Comparison of ENCODE assay signal across 22 cellular contexts in genomic region chr11:125218336-125218735, GRCh38. TPM values are rescaled to one million over a fixed set of nuclear protein-coding genes. Genes with fewer than 3 reads are reported as not detected.
"Had no signal": no experiment of that assay in that cellular context is flagged by ENCODE, and none has a peak within 500 bp of the region (broad histone marks: within the 10 kb centered on the region; RNA-seq: fewer than 3 reads in every experiment).

No MANE protein-coding gene starts in this region.

- H3K9me3 Mint-ChIP-seq: mesothelial cell of epicardium had no signal

- H3K27ac ChIP-seq: coronary artery, epithelial cell of prostate, esophagus squamous epithelium, gastrocnemius medialis, heart right ventricle, left lung, lower lobe of right lung had no signal

- H3K36me3 ChIP-seq: esophagus squamous epithelium, gastrocnemius medialis, heart right ventricle, left lung, lower lobe of right lung had no signal

- H3K36me3 Mint-ChIP-seq: mesothelial cell of epicardium had no signal

- DNase-seq: dermis blood vessel endothelial cell; dorsolateral prefrontal cortex; effector CD4-positive, alpha-beta T cell; effector memory CD4-positive, alpha-beta T cell; erythroblast; esophagus squamous epithelium; foreskin fibroblast; foreskin melanocyte; gastrocnemius medialis; glutamatergic neuron; heart right ventricle; hippocampal formation; left cardiac atrium; left lung; left ventricle myocardium superior; lower lobe of right lung; mesenchymal stem cell; mucosa of descending colon had no signal

- H3K4me3 ChIP-seq: coronary artery, dorsolateral prefrontal cortex, esophagus squamous epithelium, gastrocnemius medialis, heart right ventricle, left lung, lower lobe of right lung, mucosa of descending colon had no signal

- H3K27ac Mint-ChIP-seq: mesothelial cell of epicardium had no signal

- H3K4me3 Mint-ChIP-seq: mesothelial cell of epicardium had no signal

- H3K9me3 ChIP-seq: esophagus squamous epithelium, gastrocnemius medialis, heart right ventricle, left lung, lower lobe of right lung, mucosa of descending colon had no signal

- H3K27me3 ChIP-seq: dorsolateral prefrontal cortex, gastrocnemius medialis, heart right ventricle had no signal

RNA-seq across cellular contexts. Expression of gene PKNOX2, which starts 53.8 kb away (rescaled TPM):
- total RNA-seq: dermis blood vessel endothelial cell, lung microvascular endothelial cell had no signal
